Comparison of ENCODE assay signal across 15 cellular contexts in the genomic region with DNA sequence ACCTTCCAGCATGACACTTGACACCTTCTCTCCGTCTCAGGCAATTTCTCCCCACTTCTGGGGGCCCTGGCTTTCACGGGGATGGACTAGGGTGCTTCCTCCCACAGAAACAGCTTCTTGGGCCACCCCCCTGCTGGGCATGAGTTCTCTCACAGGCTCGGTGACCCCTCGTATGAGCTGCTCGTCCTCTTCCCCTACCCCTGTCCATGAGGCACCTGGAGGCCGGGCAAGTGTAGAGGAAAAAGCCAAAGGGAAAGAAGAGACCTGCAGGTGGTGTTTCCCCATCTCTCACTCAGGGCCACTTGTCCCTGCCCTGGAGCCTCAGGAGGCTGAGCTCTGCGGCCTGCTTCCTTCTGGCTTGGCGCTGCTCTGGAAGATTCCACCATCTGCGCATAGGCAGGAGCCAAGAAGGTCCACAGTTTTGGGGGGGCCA. TPM values are rescaled to one million over a fixed set of nuclear protein-coding genes. Genes with fewer than 3 reads are reported as not detected.
DNase-seq lines count a peak whose midpoint lies in the region; ATAC-seq and TF ChIP-seq lines count a peak whose summit lies in the region.
"Had no signal": no experiment of that assay in that cellular context is flagged by ENCODE, and none has a peak within 500 bp of the region (broad histone marks: within the 10 kb centered on the region; RNA-seq: fewer than 3 reads in every experiment).

No MANE protein-coding gene starts in this region.

- no peak for DNase-seq in CD8-positive, alpha-beta memory T cell
- DNase-seq in HCT116 (ENCODE audit: low read depth, low spot score) (no peak), hepatocyte (ENCODE audit: low spot score) (no peak), sciatic nerve (ENCODE audit: low spot score) (peak; percentile 58), spleen (no peak), COR-L47 (lab: John Stamatoyannopoulos, UW) (no peak)
- DNase-seq: activated CD4-positive, alpha-beta T cell treated with anti-CD3 and anti-CD28 coated beads, Interleukin-2, amount 10 ng/mL, durations not matched to agents 7 days and 5 days; activated gamma-delta T cell treated with Interleukin-2 at 50 U/mL for 16 hours; NCI-H1436 treated with DMSO at 0.1 percent for 48 hours; NCI-H510A treated with DMSO at 0.1 percent for 48 hours; stimulated activated CD4-positive, alpha-beta T cell treated with anti-CD3 and anti-CD28 coated beads, Interleukin-4, amount 100 ng/mL, for 1 hour; T-helper 2 cell had no signal

- H3K4me1 Mint-ChIP-seq in CD8-positive, alpha-beta memory T cell, result peaks cover 14% of the 10 kb centered on the region in 3 donors

- no peak for TF ChIP-seq RAD21 in HCT116 (IDR thresholded peaks at IDR 0.05; ENCODE audit: low read depth)

- peak overlapping the region in 1 of 8 donors; percentile 3 for H3K27ac Mint-ChIP-seq in CD8-positive, alpha-beta memory T cell
- H3K27ac Mint-ChIP-seq: activated CD4-positive, alpha-beta T cell treated with anti-CD3 and anti-CD28 coated beads, Interleukin-2, amount 10 ng/mL, durations not matched to agents 7 days and 5 days had no signal

- H3K9me2 ChIP-seq in HCT116 (ENCODE audit: insufficient read depth) (no peaks in the 10 kb centered on the region), hepatocyte (replicated peaks; ENCODE audit: insufficient read depth) (no peaks in the 10 kb centered on the region)

- H3K4me3 ChIP-seq in CD8-positive, alpha-beta memory T cell (ENCODE audit: low read length), result no peak overlapping the region
- no peak overlapping the region for H3K4me3 ChIP-seq in HCT116 (replicated peaks in 1 of 2; ENCODE audit: low read depth in 1 of 2, low read length in 2 of 2)
- no peak overlapping the region for H3K4me3 ChIP-seq in hepatocyte
- H3K4me3 ChIP-seq in spleen, result no peak overlapping the region
- H3K4me3 ChIP-seq: K562 had no signal

- H3K27me3 ChIP-seq in CD8-positive, alpha-beta memory T cell (ENCODE audit: insufficient read depth, low read length, poor library complexity, severe bottlenecking), result peaks cover 7% of the 10 kb centered on the region
- H3K27me3 ChIP-seq in HCT116 (ENCODE audit: insufficient read depth, low read length) (no peaks in the 10 kb centered on the region), hepatocyte (no peaks in the 10 kb centered on the region), spleen (replicated peaks in 1 of 7) (peaks cover 0 to 49% (median 0%) of the 10 kb centered on the region in 7 donors)
- H3K27me3 ChIP-seq: vagina had no signal

- no peaks in the 10 kb centered on the region for H3K36me3 ChIP-seq in CD8-positive, alpha-beta memory T cell (ENCODE audit: insufficient read depth, low read length)
- H3K36me3 ChIP-seq in HCT116 (ENCODE audit: control insufficient read depth in 1 of 2, insufficient read depth in 2 of 2, low read length in 2 of 2) (no peaks in the 10 kb centered on the region), hepatocyte (replicated peaks; ENCODE audit: insufficient read depth, low read depth) (no peaks in the 10 kb centered on the region), spleen (no peaks in the 10 kb centered on the region)
- H3K36me3 ChIP-seq: vagina had no signal

- H3K4me1 ChIP-seq in CD8-positive, alpha-beta memory T cell (ENCODE audit: insufficient read depth, low read length), result peaks cover 6% of the 10 kb centered on the region
- H3K4me1 ChIP-seq in HCT116 (ENCODE audit: control insufficient read depth in 1 of 2, insufficient read depth in 2 of 2, low read length in 2 of 2) (peaks cover 14 to 24% of the 10 kb centered on the region in 2 experiments), hepatocyte (ENCODE audit: insufficient read depth) (peaks cover 12% of the 10 kb centered on the region), spleen (peaks cover 12 to 56% (median 42%) of the 10 kb centered on the region in 6 donors)

- H3K79me2 ChIP-seq in HCT116 (ENCODE audit: insufficient read depth, low read length) (peaks cover 6% of the 10 kb centered on the region; the same call in 1 of the 2 replicates), hepatocyte (peaks cover 26% of the 10 kb centered on the region)

- no peaks in the 10 kb centered on the region for H3K9me3 Mint-ChIP-seq in CD8-positive, alpha-beta memory T cell
- H3K9me3 Mint-ChIP-seq: activated CD4-positive, alpha-beta T cell treated with anti-CD3 and anti-CD28 coated beads, Interleukin-2, amount 10 ng/mL, durations not matched to agents 7 days and 5 days had no signal

- TF ChIP-seq CTCF in HCT116 (IDR thresholded peaks at IDR 0.05 in 2 of 3, conservative IDR thresholded peaks at IDR 0.05 in 1 of 3; ENCODE audit: borderline replicate concordance in 1 of 3, insufficient read depth in 1 of 3, low read depth in 2 of 3, low read length in 2 of 3) (no peak), hepatocyte (IDR thresholded peaks at IDR 0.05; ENCODE audit: poor library complexity) (no peak), spleen (IDR thresholded peaks at IDR 0.05 in 8 of 11, conservative IDR thresholded peaks at IDR 0.05 in 3 of 11) (no peak)

- H3K27me3 Mint-ChIP-seq in CD8-positive, alpha-beta memory T cell, result peaks cover 12 to 29% of the 10 kb centered on the region in 2 donors

- no peak overlapping the region for H3K27ac ChIP-seq in CD8-positive, alpha-beta memory T cell (ENCODE audit: low read depth, low read length)
- H3K27ac ChIP-seq in HCT116 (ENCODE audit: low read depth, low read length) (0 out of 2 replicates have a peak overlapping the region, but pooled peaks have one; percentile 82), hepatocyte (peak overlapping the region; percentile 95), spleen (peak overlapping the region in 2 of 8 donors; percentile 91 to 92)

- TF ChIP-seq POLR2A in HCT116 (IDR thresholded peaks at IDR 0.05; ENCODE audit: borderline replicate concordance, extremely low read depth, insufficient read depth, insufficient read length) (no peak), spleen (IDR thresholded peaks at IDR 0.05) (no peak)

- H2AFZ ChIP-seq in HCT116 (ENCODE audit: low read depth, low read length, poor library complexity, severe bottlenecking) (no peak overlapping the region), hepatocyte (no peak overlapping the region)

- H3K4me2 ChIP-seq in HCT116 (ENCODE audit: low read length), result peak overlapping the region; percentile 98
- H3K4me2 ChIP-seq in hepatocyte, result peak overlapping the region; percentile 99

- no peak overlapping the region for H3K9ac ChIP-seq in HCT116 (ENCODE audit: low read length)

- H4K20me1 ChIP-seq in HCT116 (ENCODE audit: insufficient read depth) (no peaks in the 10 kb centered on the region), hepatocyte (ENCODE audit: insufficient read depth, poor library complexity, severe bottlenecking) (no peaks in the 10 kb centered on the region)

- H3K4me3 Mint-ChIP-seq in CD8-positive, alpha-beta memory T cell, result peak overlapping the region in 6 of 7 donors; percentile 37 to 94 (median 54)

- POLR2A ChIA-PET in CD8-positive, alpha-beta memory T cell (lab: Charles Lee), result no interaction called here
- POLR2A ChIA-PET in HCT116 (lab: Charles Lee), result no interaction called here

- WGBS in hepatocyte (ENCODE audit: low lambda C conversion rate, missing lambda C conversion rate), result 93% methylated on average over 9 of the region's 9 CpGs
- 85 to 97% (median 92%) methylated on average over 7 to 9 of the region's 9 CpGs for WGBS in spleen, 5 donors

- BruUV-seq in HCT116 (replicated peaks; lab: Mats Ljungman, UMichigan), result no TSS peak

- CTCF ChIA-PET in CD8-positive, alpha-beta memory T cell (lab: Charles Lee), result interaction anchor here (1.2 to 1.3 kb wide), 2 partner anchors 35 to 48 kb away, joined by 3 to 4 read pairs; no protein-coding TSS in a partner anchor
- CTCF ChIA-PET in HCT116 (lab: Charles Lee), result no interaction called here

- no peaks in the 10 kb centered on the region for H3K9me3 ChIP-seq in CD8-positive, alpha-beta memory T cell (ENCODE audit: low read length)
- no peaks in the 10 kb centered on the region for H3K9me3 ChIP-seq in HCT116 (ENCODE audit: control insufficient read depth in 1 of 2, insufficient read depth in 1 of 2, low read depth in 1 of 2, low read length in 2 of 2)
- no peaks in the 10 kb centered on the region for H3K9me3 ChIP-seq in hepatocyte (ENCODE audit: low read depth)
- H3K9me3 ChIP-seq in spleen, result no peaks in the 10 kb centered on the region
- H3K9me3 ChIP-seq: vagina had no signal

- H3K36me3 Mint-ChIP-seq in CD8-positive, alpha-beta memory T cell, result peaks cover 0 to 2% (median 0%) of the 10 kb centered on the region in 3 donors

- RAD21 ChIA-PET in HCT116 (lab: Charles Lee; ENCODE audit: low non-redundant PET in 1 of 2, low total read pairs in 2 of 2, uncharacterized antibody in 2 of 2, unreplicated experiment in 2 of 2), result no interaction called here

- intact Hi-C loops in HCT116 (cut with micrococcal nuclease) (no loop called here), sciatic nerve (cut with DNase I) (no loop called here), spleen (cut with DNase I; ENCODE audit: low total_unique reads) (no loop called here)

- ATAC-seq in HCT116 (no peak), sciatic nerve (no peak), GM21786 (IDR thresholded peaks at IDR 0.05; ENCODE audit: unreplicated experiment) (no peak)
- ATAC-seq: K562 had no signal

TF ChIP-seq in HCT116, 20 proteins besides CTCF, POLR2A, EP300 and RAD21 (continues in another document):
- TF ChIP-seq ZNF274 (IDR thresholded peaks at IDR 0.05; ENCODE audit: low read depth, low read length) (no peak), SIN3A (IDR thresholded peaks at IDR 0.05; ENCODE audit: low read depth) (no peak), FOSL1 (IDR thresholded peaks at IDR 0.05; ENCODE audit: low read depth) (no peak), POLR2AphosphoS5 (IDR thresholded peaks at IDR 0.05; ENCODE audit: low read depth, low read length) (no peak), ZFX (IDR thresholded peaks at IDR 0.05) (no peak), TCF7L2 (IDR thresholded peaks at IDR 0.05; ENCODE audit: borderline replicate concordance, extremely low read depth, insufficient read depth, insufficient read length) (no peak)
- TF ChIP-seq, protein P1, sequence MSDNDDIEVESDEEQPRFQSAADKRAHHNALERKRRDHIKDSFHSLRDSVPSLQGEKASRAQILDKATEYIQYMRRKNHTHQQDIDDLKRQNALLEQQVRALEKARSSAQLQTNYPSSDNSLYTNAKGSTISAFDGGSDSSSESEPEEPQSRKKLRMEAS (IDR thresholded peaks at IDR 0.05), result no peak

RNA-seq across cellular contexts. Expression of a gene that starts 1.9 kb away (rescaled TPM):
- total RNA-seq in CD8-positive, alpha-beta memory T cell, result 1 to 10 TPM; 2.3 to 2.4 TPM
- polyA plus RNA-seq in CD8-positive, alpha-beta memory T cell, result 3.0 TPM
- total RNA-seq in HCT116 (2021; ENCODE audit: unreplicated experiment), result 22.2 TPM
- polyA plus RNA-seq in HCT116 (2012), result 17.5 and 28.1 TPM in 2 replicates
- 22.5 and 33.6 TPM in 2 replicates for total RNA-seq in hepatocyte
- 19.6 and 31.9 TPM in 2 replicates for polyA plus RNA-seq in hepatocyte
- total RNA-seq in sciatic nerve, result 40.7 TPM
- total RNA-seq in spleen, result 10 to 100 TPM; 12.0 to 36.2 (median 18.8) TPM
- 10 to 100 TPM in 2 of 3 donors, 1 to 10 TPM in 1; 7.5 to 26.5 (median 23.1) TPM for polyA plus RNA-seq in spleen

RNA-seq across cellular contexts. Expression of a gene that starts 41.9 kb away (rescaled TPM):
- under 1 TPM; 0.38 to 0.46 TPM for total RNA-seq in CD8-positive, alpha-beta memory T cell
- polyA plus RNA-seq in CD8-positive, alpha-beta memory T cell, result not detected
- 0.71 TPM for total RNA-seq in HCT116 (2021; ENCODE audit: unreplicated experiment)
- polyA plus RNA-seq in HCT116 (2012), result 0.29 and 0.39 TPM in 2 replicates
- 0.08 and 0.57 TPM in 2 replicates for total RNA-seq in hepatocyte
- 0.30 and 0.51 TPM in 2 replicates for polyA plus RNA-seq in hepatocyte
- 1.8 TPM for total RNA-seq in sciatic nerve
- 1 to 10 TPM; 1.4 to 2.8 (median 2.2) TPM for total RNA-seq in spleen
- polyA plus RNA-seq in spleen, result 1 to 10 TPM in 1 of 3 donors, under 1 TPM in 2; 0.41 to 1.0 (median 0.90) TPM
- polyA plus RNA-seq: K562 had no signal
